In the genomic region with DNA sequence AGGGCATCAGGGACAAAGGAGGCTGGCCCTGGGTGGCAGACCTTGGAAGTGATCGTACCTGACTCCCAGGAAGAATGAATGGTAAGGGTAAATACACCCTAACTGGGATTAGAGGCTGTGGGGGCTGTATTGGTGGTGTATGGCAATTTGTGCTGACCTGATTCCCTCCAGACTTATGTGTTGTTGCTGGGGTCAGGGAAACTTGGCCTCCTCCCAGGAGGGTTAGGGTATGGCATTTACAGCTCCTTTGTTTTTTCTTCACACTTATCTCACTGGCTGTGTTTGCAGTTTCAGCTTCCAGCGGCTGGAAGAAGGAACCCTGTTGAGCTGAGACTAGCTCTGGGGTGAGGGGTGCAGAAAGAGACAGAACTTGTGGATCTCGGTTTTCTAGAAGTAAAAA, we compare ENCODE assay signal across 1 cellular context.
TF ChIP-seq lines count a peak whose summit lies in the region.

No MANE protein-coding gene starts in this region.

TF ChIP-seq in endothelial cell of umbilical vein, 7 proteins besides CTCF, POLR2A, EP300 and RAD21:
- TF ChIP-seq EZH2 (IDR thresholded peaks at IDR 0.05; ENCODE audit: borderline replicate concordance, low read depth, low read length, severe bottlenecking): no peak
- no peak for TF ChIP-seq GATA2 (IDR thresholded peaks at IDR 0.05; ENCODE audit: insufficient read depth, insufficient read length, low read depth, low read length)
- no peak for TF ChIP-seq POLR2AphosphoS5 (IDR thresholded peaks at IDR 0.05; ENCODE audit: insufficient read depth, low read depth, low read length)
- no peak for TF ChIP-seq MYC (IDR thresholded peaks at IDR 0.05; ENCODE audit: low read depth, low read length)
- TF ChIP-seq, protein P1, sequence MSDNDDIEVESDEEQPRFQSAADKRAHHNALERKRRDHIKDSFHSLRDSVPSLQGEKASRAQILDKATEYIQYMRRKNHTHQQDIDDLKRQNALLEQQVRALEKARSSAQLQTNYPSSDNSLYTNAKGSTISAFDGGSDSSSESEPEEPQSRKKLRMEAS (IDR thresholded peaks at IDR 0.05; ENCODE audit: insufficient read depth, insufficient read length): no peak
- no peak for TF ChIP-seq FOS (IDR thresholded peaks at IDR 0.05; ENCODE audit: borderline replicate concordance, insufficient read depth, low read length)
- TF ChIP-seq JUN (IDR thresholded peaks at IDR 0.05; ENCODE audit: borderline replicate concordance, insufficient read depth, insufficient read length, low read depth): no peak
